In the genomic region with DNA sequence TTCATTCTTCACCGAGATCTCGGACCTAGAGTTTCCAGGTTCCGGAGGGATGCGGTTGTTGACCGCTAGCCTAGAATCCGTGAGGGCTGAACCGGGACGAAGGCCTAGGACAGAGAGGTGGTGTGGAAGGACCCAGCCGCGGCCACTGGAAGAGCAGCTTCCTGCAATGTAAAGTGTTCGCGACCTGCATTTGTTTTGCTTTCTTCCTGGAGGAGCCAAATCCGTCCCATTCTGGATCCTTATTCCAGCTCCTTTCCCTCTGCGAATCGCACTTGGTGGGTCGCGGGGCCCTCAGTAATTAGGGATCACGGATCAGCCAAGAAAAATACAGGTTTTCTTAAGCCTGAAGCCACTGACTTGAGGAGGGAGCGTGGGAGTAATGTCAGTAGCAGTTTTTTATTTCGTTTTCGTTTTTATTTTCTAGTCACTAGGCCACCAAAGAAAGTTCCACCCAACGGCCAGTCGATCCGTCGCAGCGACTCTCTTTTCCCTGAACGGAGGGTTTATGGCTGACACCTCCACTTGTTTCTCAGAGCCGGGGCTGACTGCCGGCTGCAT, we compare ENCODE assay signal across 8 cellular contexts. TPM values are rescaled to one million over a fixed set of nuclear protein-coding genes. Genes with fewer than 3 reads are reported as not detected.
DNase-seq lines count a peak whose midpoint lies in the region; FAIRE-seq and TF ChIP-seq lines count a peak whose summit lies in the region.

No MANE protein-coding gene starts in this region.

- intact Hi-C loops in OCI-LY7 (cut with micrococcal nuclease; ENCODE audit: unreplicated experiment) = loop anchor here (2.0 to 10.0 kb wide), 4 partner anchors 39 to 493 kb away; a partner anchor contains a TSS
- intact Hi-C loops in sigmoid colon (cut with DNase I) = loop anchor here (2.0 to 10.0 kb wide), 3 partner anchors 41 to 323 kb away; a partner anchor contains a TSS

- no peaks in the 10 kb centered on the region for H4K20me1 ChIP-seq in OCI-LY7 (ENCODE audit: insufficient read depth, low read length)

- TF ChIP-seq POLR2A in sigmoid colon (IDR thresholded peaks at IDR 0.05) = no peak

- H3K9me2 ChIP-seq in OCI-LY7 (ENCODE audit: insufficient read depth, low read length) = no peaks in the 10 kb centered on the region

- H3K4me3 ChIP-seq in HFF-Myc (replicated peaks; ENCODE audit: low read depth, low read length) (peak overlapping the region; percentile 46), OCI-LY7 (ENCODE audit: low read depth, low read length, poor library complexity, severe bottlenecking) (no peak overlapping the region), sigmoid colon (peak overlapping the region; percentile 35 to 53 (median 47))

- peaks cover 46 to 95% (median 74%) of the 10 kb centered on the region in 3 donors for H3K27me3 ChIP-seq in sigmoid colon

- H3K27ac ChIP-seq in OCI-LY7 (ENCODE audit: low read depth, low read length, poor library complexity, severe bottlenecking) (no peak overlapping the region), epithelial cell of prostate (peak overlapping the region; percentile 86), sigmoid colon (peak overlapping the region; percentile 69 to 88 (median 78))

- peak; percentile 17 for DNase-seq in NCI-H345 (lab: John Stamatoyannopoulos, UW)
- DNase-seq in NCI-H345 treated with DMSO at 0.1 percent for 48 hours (lab: John Stamatoyannopoulos, UW; ENCODE audit: unreplicated experiment) = no peak
- no peak for DNase-seq in HFF-Myc (ENCODE audit: extremely low read depth, low read depth)
- no peak for DNase-seq in OCI-LY7 (ENCODE audit: low spot score)
- no peak for DNase-seq in epithelial cell of prostate (ENCODE audit: low read depth, low spot score)
- DNase-seq in sigmoid colon = no peak
- DNase-seq in stimulated activated naive CD4-positive, alpha-beta T cell treated with Interleukin-2 at 50 U/mL for 16 hours (lab: John Stamatoyannopoulos, UW) = no peak
- no peak for DNase-seq in urothelium cell line (ENCODE audit: low spot score)

- CTCF ChIA-PET in OCI-LY7 (lab: Charles Lee; ENCODE audit: unreplicated experiment) = no interaction called here

- peak overlapping the region; percentile 88; the same call in 1 of the 2 replicates for H3K4me2 ChIP-seq in OCI-LY7 (ENCODE audit: low read length)

- H3K9me3 ChIP-seq in OCI-LY7 (ENCODE audit: low read length) = peaks cover 16% of the 10 kb centered on the region; the same call in 1 of the 2 replicates
- peaks cover 0 to 3% (median 0%) of the 10 kb centered on the region in 4 donors for H3K9me3 ChIP-seq in sigmoid colon

- H2AFZ ChIP-seq in OCI-LY7 (ENCODE audit: low read length) = peak overlapping the region; percentile 85; the same call in 1 of the 2 replicates

- TF ChIP-seq CTCF in HFF-Myc (IDR thresholded peaks at IDR 0.05; ENCODE audit: low read depth, low read length, missing control alignments) = no peak
- no peak for TF ChIP-seq CTCF in OCI-LY7 (conservative IDR thresholded peaks at IDR 0.05; ENCODE audit: low read length)
- TF ChIP-seq CTCF in sigmoid colon (IDR thresholded peaks at IDR 0.05) = no peak

- FAIRE-seq in urothelium cell line (lab: Jason Lieb, UNC) = no peak

- H3K36me3 ChIP-seq in OCI-LY7 (ENCODE audit: insufficient read depth, low read length) = no peaks in the 10 kb centered on the region
- no peaks in the 10 kb centered on the region for H3K36me3 ChIP-seq in sigmoid colon

- POLR2A ChIA-PET in OCI-LY7 (lab: Charles Lee) = interaction anchor here (6.6 kb wide), 1 partner anchor 16 kb away, joined by 71 read pairs; no protein-coding TSS in a partner anchor

- H3K79me2 ChIP-seq in OCI-LY7 (ENCODE audit: insufficient read depth, low read depth, low read length) = no peaks in the 10 kb centered on the region

- no peak for TF ChIP-seq EP300 in sigmoid colon (IDR thresholded peaks at IDR 0.05)

- BruUV-seq in OCI-LY7 (replicated peaks; lab: Mats Ljungman, UMichigan) = no TSS peak

- 24 to 38% methylated on average over 29 of the region's 29 CpGs for WGBS in sigmoid colon, 2 donors

- H3K4me1 ChIP-seq in OCI-LY7 (ENCODE audit: insufficient read depth, low read length, poor library complexity, severe bottlenecking) (peaks cover 30% of the 10 kb centered on the region), sigmoid colon (peaks cover 0 to 28% (median 16%) of the 10 kb centered on the region in 4 donors)

RNA-seq across cellular contexts. Expression of a gene that starts 48.6 kb away (rescaled TPM):
- 13.5 and 15.4 TPM in 2 replicates for total RNA-seq in OCI-LY7 (2014; rRNA removed; shearing (Covaris generic))
- total RNA-seq in OCI-LY7 (2022) (11.4 and 15.1 TPM in 2 replicates), sigmoid colon (1 to 10 TPM; 1.8 to 4.4 (median 3.7) TPM)
- 10 to 100 TPM in 1 of 3 donors, 1 to 10 TPM in 1, under 1 TPM in 1; 0.69 to 12.4 (median 1.8) TPM for polyA plus RNA-seq in sigmoid colon
